In genomic region chr13:46206138-46206537, GRCh38 we compare ENCODE assay signal across 23 cellular contexts. TPM values are rescaled to one million over a fixed set of nuclear protein-coding genes. Genes with fewer than 3 reads are reported as not detected.
"Had no signal": no experiment of that assay in that cellular context is flagged by ENCODE, and none has a peak within 500 bp of the region (broad histone marks: within the 10 kb centered on the region; RNA-seq: fewer than 3 reads in every experiment).

No MANE protein-coding gene starts in this region.

- H3K4me3 Mint-ChIP-seq: activated CD4-positive, alpha-beta T cell treated with anti-CD3 and anti-CD28 coated beads, Interleukin-2, amount 10 ng/mL, durations not matched to agents 7 days and 5 days; activated CD8-positive, alpha-beta T cell treated with anti-CD3 and anti-CD28 coated beads, Interleukin-2, amount 10 ng/mL, durations not matched to agents 7 days and 5 days; activated naive CD8-positive, alpha-beta T cell treated with anti-CD3 and anti-CD28 coated beads, Interleukin-2, amount 10 ng/mL, durations not matched to agents 7 days and 5 days; nephron; stimulated activated memory B cell treated with anti-CD40 and anti-IgM and Interleukin-4, amounts not matched to agents 10 μg/mL and 1 μg/mL and 100 μg/mL, for 72 hours had no signal

- H3K27me3 Mint-ChIP-seq: activated CD4-positive, alpha-beta T cell treated with anti-CD3 and anti-CD28 coated beads, Interleukin-2, amount 10 ng/mL, durations not matched to agents 7 days and 5 days; activated naive CD8-positive, alpha-beta T cell treated with anti-CD3 and anti-CD28 coated beads, Interleukin-2, amount 10 ng/mL, durations not matched to agents 7 days and 5 days; stimulated activated memory B cell treated with anti-CD40 and anti-IgM and Interleukin-4, amounts not matched to agents 10 μg/mL and 1 μg/mL and 100 μg/mL, for 72 hours had no signal

- H3K27ac ChIP-seq: cardiac muscle cell, epithelial cell of prostate, sigmoid colon, thoracic aorta, upper lobe of right lung had no signal

- H3K27me3 ChIP-seq: cardiac muscle cell, sigmoid colon, upper lobe of right lung had no signal

- DNase-seq: activated CD4-positive, alpha-beta T cell treated with anti-CD3 and anti-CD28 coated beads, Interleukin-2, amount 10 ng/mL, durations not matched to agents 7 days and 5 days; activated CD8-positive, alpha-beta T cell treated with anti-CD3 and anti-CD28 coated beads, Interleukin-2, amount 10 ng/mL, durations not matched to agents 7 days and 5 days; activated effector memory CD4-positive, alpha-beta T cell treated with anti-CD3 and anti-CD28 coated beads, Interleukin-2, amount 50 U/mL, for 16 hours; activated naive CD8-positive, alpha-beta T cell treated with anti-CD3 and anti-CD28 coated beads, Interleukin-2, amount 10 ng/mL, durations not matched to agents 7 days and 5 days; activated T-cell treated with anti-CD3 and anti-CD28 coated beads, Interleukin-2, amount 50 U/mL, for 48 hours; amygdala; dermis blood vessel endothelial cell; foreskin melanocyte; glutamatergic neuron; hypothalamus; islet precursor cell; left colon; nucleus accumbens; sigmoid colon; stimulated activated CD4-positive, alpha-beta T cell treated with anti-CD3 and anti-CD28 coated beads, Interleukin-4, amount 100 ng/mL, for 24 hours; T-helper 9 cell; upper lobe of right lung had no signal

- H3K9me3 Mint-ChIP-seq: activated CD4-positive, alpha-beta T cell treated with anti-CD3 and anti-CD28 coated beads, Interleukin-2, amount 10 ng/mL, durations not matched to agents 7 days and 5 days; activated naive CD8-positive, alpha-beta T cell treated with anti-CD3 and anti-CD28 coated beads, Interleukin-2, amount 10 ng/mL, durations not matched to agents 7 days and 5 days; nephron; stimulated activated memory B cell treated with anti-CD40 and anti-IgM and Interleukin-4, amounts not matched to agents 10 μg/mL and 1 μg/mL and 100 μg/mL, for 72 hours had no signal

- H3K4me3 ChIP-seq: cardiac muscle cell, lung, sigmoid colon, thoracic aorta, upper lobe of right lung had no signal

- H3K36me3 Mint-ChIP-seq: stimulated activated memory B cell treated with anti-CD40 and anti-IgM and Interleukin-4, amounts not matched to agents 10 μg/mL and 1 μg/mL and 100 μg/mL, for 72 hours had no signal

- ATAC-seq: activated CD8-positive, alpha-beta T cell treated with anti-CD3 and anti-CD28 coated beads, Interleukin-2, amount 10 ng/mL, durations not matched to agents 7 days and 5 days; left colon; stimulated activated memory B cell treated with anti-CD40 and anti-IgM and Interleukin-4, amounts not matched to agents 10 μg/mL and 1 μg/mL and 100 μg/mL, for 72 hours; upper lobe of right lung had no signal

- H3K27ac Mint-ChIP-seq: activated CD4-positive, alpha-beta T cell treated with anti-CD3 and anti-CD28 coated beads, Interleukin-2, amount 10 ng/mL, durations not matched to agents 7 days and 5 days; activated CD8-positive, alpha-beta T cell treated with anti-CD3 and anti-CD28 coated beads, Interleukin-2, amount 10 ng/mL, durations not matched to agents 7 days and 5 days; activated naive CD8-positive, alpha-beta T cell treated with anti-CD3 and anti-CD28 coated beads, Interleukin-2, amount 10 ng/mL, durations not matched to agents 7 days and 5 days; nephron; stimulated activated memory B cell treated with anti-CD40 and anti-IgM and Interleukin-4, amounts not matched to agents 10 μg/mL and 1 μg/mL and 100 μg/mL, for 72 hours had no signal

- H3K9me3 ChIP-seq: sigmoid colon, thoracic aorta, upper lobe of right lung had no signal

- H3K36me3 ChIP-seq: cardiac muscle cell, sigmoid colon, thoracic aorta, upper lobe of right lung had no signal

RNA-seq across cellular contexts. Expression of gene LRRC63, which starts 5.6 kb away (rescaled TPM):
- total RNA-seq: dermis blood vessel endothelial cell, left colon, sigmoid colon had no signal

RNA-seq across cellular contexts. Expression of gene LCP1, which starts 24.2 kb away (rescaled TPM):
- total RNA-seq: dermis blood vessel endothelial cell had no signal
